In the genomic region with DNA sequence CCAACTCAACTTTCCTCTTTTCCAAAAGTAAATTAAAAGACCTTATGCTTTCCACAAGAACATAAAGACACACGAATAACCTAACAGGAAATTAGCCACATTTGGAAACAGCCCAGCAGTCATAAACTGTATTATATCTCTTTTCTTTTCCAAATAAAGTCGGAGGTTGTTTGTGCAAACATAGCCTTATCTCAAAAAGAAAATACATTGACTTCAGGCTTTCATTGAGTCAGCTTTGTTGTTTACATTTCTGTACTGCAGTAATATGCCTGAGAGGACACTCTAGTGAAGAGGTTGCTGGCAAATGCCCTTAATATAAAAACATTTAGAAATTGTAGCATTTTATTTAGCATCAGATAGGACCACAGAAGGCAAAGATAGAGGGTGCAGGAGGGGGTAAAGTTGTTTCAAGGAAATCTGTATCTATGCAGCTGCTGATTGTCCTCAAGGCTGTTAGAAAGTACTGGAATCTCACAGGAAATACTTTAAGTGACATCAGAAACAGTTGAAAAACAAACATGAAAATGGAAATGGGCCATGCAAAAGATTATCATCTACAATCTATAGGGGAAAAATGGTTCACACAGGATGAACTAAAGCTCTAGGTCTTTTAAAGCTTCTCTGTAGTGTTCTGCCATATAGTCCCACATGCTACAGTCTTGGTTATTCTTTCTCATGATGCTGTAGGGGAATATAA, we compare ENCODE assay signal across 1 cellular context.
TF ChIP-seq lines count a peak whose summit lies in the region.

No MANE protein-coding gene starts in this region.

TF ChIP-seq in WTC11, 78 proteins besides CTCF, POLR2A, EP300 and RAD21 (continued from another document):
- TF ChIP-seq, protein P1, sequence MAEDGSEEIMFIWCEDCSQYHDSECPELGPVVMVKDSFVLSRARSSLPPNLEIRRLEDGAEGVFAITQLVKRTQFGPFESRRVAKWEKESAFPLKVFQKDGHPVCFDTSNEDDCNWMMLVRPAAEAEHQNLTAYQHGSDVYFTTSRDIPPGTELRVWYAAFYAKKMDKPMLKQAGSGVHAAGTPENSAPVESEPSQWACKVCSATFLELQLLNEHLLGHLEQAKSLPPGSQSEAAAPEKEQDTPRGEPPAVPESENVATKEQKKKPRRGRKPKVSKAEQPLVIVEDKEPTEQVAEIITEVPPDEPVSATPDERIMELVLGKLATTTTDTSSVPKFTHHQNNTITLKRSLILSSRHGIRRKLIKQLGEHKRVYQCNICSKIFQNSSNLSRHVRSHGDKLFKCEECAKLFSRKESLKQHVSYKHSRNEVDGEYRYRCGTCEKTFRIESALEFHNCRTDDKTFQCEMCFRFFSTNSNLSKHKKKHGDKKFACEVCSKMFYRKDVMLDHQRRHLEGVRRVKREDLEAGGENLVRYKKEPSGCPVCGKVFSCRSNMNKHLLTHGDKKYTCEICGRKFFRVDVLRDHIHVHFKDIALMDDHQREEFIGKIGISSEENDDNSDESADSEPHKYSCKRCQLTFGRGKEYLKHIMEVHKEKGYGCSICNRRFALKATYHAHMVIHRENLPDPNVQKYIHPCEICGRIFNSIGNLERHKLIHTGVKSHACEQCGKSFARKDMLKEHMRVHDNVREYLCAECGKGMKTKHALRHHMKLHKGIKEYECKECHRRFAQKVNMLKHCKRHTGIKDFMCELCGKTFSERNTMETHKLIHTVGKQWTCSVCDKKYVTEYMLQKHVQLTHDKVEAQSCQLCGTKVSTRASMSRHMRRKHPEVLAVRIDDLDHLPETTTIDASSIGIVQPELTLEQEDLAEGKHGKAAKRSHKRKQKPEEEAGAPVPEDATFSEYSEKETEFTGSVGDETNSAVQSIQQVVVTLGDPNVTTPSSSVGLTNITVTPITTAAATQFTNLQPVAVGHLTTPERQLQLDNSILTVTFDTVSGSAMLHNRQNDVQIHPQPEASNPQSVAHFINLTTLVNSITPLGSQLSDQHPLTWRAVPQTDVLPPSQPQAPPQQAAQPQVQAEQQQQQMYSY (CRISPR knock-in tag; IDR thresholded peaks at IDR 0.05): no peak
- TF ChIP-seq, protein P2, sequence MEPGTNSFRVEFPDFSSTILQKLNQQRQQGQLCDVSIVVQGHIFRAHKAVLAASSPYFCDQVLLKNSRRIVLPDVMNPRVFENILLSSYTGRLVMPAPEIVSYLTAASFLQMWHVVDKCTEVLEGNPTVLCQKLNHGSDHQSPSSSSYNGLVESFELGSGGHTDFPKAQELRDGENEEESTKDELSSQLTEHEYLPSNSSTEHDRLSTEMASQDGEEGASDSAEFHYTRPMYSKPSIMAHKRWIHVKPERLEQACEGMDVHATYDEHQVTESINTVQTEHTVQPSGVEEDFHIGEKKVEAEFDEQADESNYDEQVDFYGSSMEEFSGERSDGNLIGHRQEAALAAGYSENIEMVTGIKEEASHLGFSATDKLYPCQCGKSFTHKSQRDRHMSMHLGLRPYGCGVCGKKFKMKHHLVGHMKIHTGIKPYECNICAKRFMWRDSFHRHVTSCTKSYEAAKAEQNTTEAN (CRISPR knock-in tag; IDR thresholded peaks at IDR 0.05): no peak
